In genomic region chr20:20821496-20822260, GRCh38 we compare ENCODE assay signal across 27 cellular contexts.
DNase-seq lines count a peak whose midpoint lies in the region; ATAC-seq, FAIRE-seq and TF ChIP-seq lines count a peak whose summit lies in the region.
"Had no signal": no experiment of that assay in that cellular context is flagged by ENCODE, and none has a peak within 500 bp of the region (broad histone marks: within the 10 kb centered on the region; RNA-seq: fewer than 3 reads in every experiment).

No MANE protein-coding gene starts in this region.

- H3K4me3 ChIP-seq in H1 (ENCODE audit: extremely low read depth in 1 of 4, insufficient read depth in 2 of 4, low read depth in 3 of 4, low read length in 4 of 4) = no peak overlapping the region
- H3K4me3 ChIP-seq in prostate gland = no peak overlapping the region
- H3K4me3 ChIP-seq: esophagus muscularis mucosa, hepatocyte, stomach, tibial artery had no signal

- no peaks in the 10 kb centered on the region for H3K79me1 ChIP-seq in H1 (ENCODE audit: low read depth, low read length)

- H2BK120ac ChIP-seq in H1 (replicated peaks; ENCODE audit: low read depth, low read length) = no peak overlapping the region

- CTCF ChIA-PET in H1 (lab: Charles Lee; ENCODE audit: partially characterized antibody) = interaction anchor here (0.7 to 10.9 kb wide), 9 partner anchors 9 to 227 kb away, joined by 3 to 128 read pairs (median 5); no protein-coding TSS in a partner anchor

- TF ChIP-seq CTCF in H1 (IDR thresholded peaks at IDR 0.05; ENCODE audit: control extremely low read depth in 1 of 3, insufficient read depth in 1 of 3, low read depth in 1 of 3, low read length in 3 of 3) = peak in 1 of 3 experiments; percentile 13; a peak in 1 of 4 replicates
- TF ChIP-seq CTCF in prostate gland (IDR thresholded peaks at IDR 0.05) = no peak

- H3K14ac ChIP-seq in H1 (ENCODE audit: insufficient read length) = no peak overlapping the region

- H3K23me2 ChIP-seq in H1 (ENCODE audit: low read depth, low read length) = no peaks in the 10 kb centered on the region

- H3K4me2 ChIP-seq in H1 (ENCODE audit: insufficient read depth in 1 of 2, low read depth in 2 of 2, low read length in 2 of 2) = peak overlapping the region in 1 of 2 experiments; percentile 43; a peak in 3 of 4 replicates
- H3K4me2 ChIP-seq: hepatocyte, KMS-11 had no signal

- H3K4ac ChIP-seq in H1 (replicated peaks; ENCODE audit: insufficient read length, low read depth, low read length) = no peak overlapping the region

- no peak overlapping the region for H3K23ac ChIP-seq in H1 (ENCODE audit: insufficient read length)

- H3K9me3 ChIP-seq in H1 (ENCODE audit: insufficient read depth in 2 of 2, low read depth in 1 of 2, low read length in 1 of 2) = no peaks in the 10 kb centered on the region
- H3K9me3 ChIP-seq in prostate gland = no peaks in the 10 kb centered on the region
- H3K9me3 ChIP-seq: esophagus muscularis mucosa, stomach, tibial artery had no signal

- DNase-seq in NCI-H526 (lab: John Stamatoyannopoulos, UW) (peak; percentile 38 to 51), NCI-H526 treated with DMSO at 0.1 percent for 48 hours (lab: John Stamatoyannopoulos, UW) (no peak), NCI-H146 treated with DMSO at 0.1 percent for 48 hours (lab: John Stamatoyannopoulos, UW; ENCODE audit: unreplicated experiment) (peak; percentile 53), H1 (ENCODE audit: low read depth in 1 of 2, low spot score in 2 of 2) (peak in 1 of 2 experiments; percentile 54), prostate gland (ENCODE audit: low spot score) (peak; percentile 14)
- no peak for DNase-seq in activated CD4-positive, alpha-beta T cell treated with anti-CD3 and anti-CD28 coated beads for 1 hour
- no peak for DNase-seq in activated naive CD4-positive, alpha-beta T cell treated with Interleukin-2 at 50 U/mL for 16 hours
- DNase-seq: activated CD4-positive, alpha-beta T cell treated with anti-CD3 and anti-CD28 coated beads for 48 hours; activated CD8-positive, alpha-beta memory T cell treated with anti-CD3 and anti-CD28 coated beads for 24 hours; activated effector memory CD4-positive, alpha-beta T cell treated with Interleukin-2 at 50 U/mL for 16 hours; CD8-positive, alpha-beta T cell; cortex of kidney; naive thymus-derived CD8-positive, alpha-beta T cell; NCI-H187 treated with DMSO at 0.1 percent for 48 hours; occipital lobe; stimulated activated CD4-positive, alpha-beta T cell treated with anti-CD3 and anti-CD28 coated beads, Interleukin-1b, Interleukin-23, amount 100 ng/mL, for 48 hours; stomach; tibial artery had no signal

- no peak overlapping the region for H3K18ac ChIP-seq in H1 (ENCODE audit: extremely low read depth, low read length)

- FAIRE-seq in H1 (lab: Jason Lieb, UNC) = peak; percentile 57
- FAIRE-seq: A204.1, astrocyte, frontal cortex, keratinocyte had no signal

- no peak overlapping the region for H3K9ac ChIP-seq in H1 (replicated peaks in 1 of 4; ENCODE audit: extremely low read depth in 1 of 4, low read depth in 3 of 4, low read length in 3 of 4)
- H3K9ac ChIP-seq: KMS-11 had no signal

- H2AFZ ChIP-seq in H1 (ENCODE audit: low read length) = no peak overlapping the region
- H2AFZ ChIP-seq: hepatocyte had no signal

- WGBS in H1 (ENCODE audit: extremely low coverage in 1 of 2, insufficient coverage in 1 of 2, insufficient read length in 1 of 2, insufficient replicate concordance in 2 of 2, low coverage in 1 of 2, low lambda C conversion rate in 2 of 2, missing lambda C conversion rate in 1 of 2), 2 experiments = 66% methylated on average over 12 of the region's 12 CpGs; no CpG with 5 or more reads in 1 of the 2 experiments
- 75% methylated on average over 12 of the region's 12 CpGs for WGBS in prostate gland

- no peak for TF ChIP-seq POLR2A in H1 (IDR thresholded peaks at IDR 0.05; ENCODE audit: control extremely low read depth in 1 of 2, low read depth in 2 of 2, low read length in 2 of 2)
- TF ChIP-seq POLR2A in prostate gland (IDR thresholded peaks at IDR 0.05) = no peak

- H2BK20ac ChIP-seq in H1 (ENCODE audit: low read length) = peak overlapping the region; percentile 40; the same call in 1 of the 2 replicates

- H3K27ac ChIP-seq in H1 (ENCODE audit: low read depth, low read length) = no peak overlapping the region
- H3K27ac ChIP-seq in prostate gland = no peak overlapping the region
- H3K27ac ChIP-seq: esophagus muscularis mucosa, hepatocyte, KMS-11, stomach, tibial artery had no signal

- no peak overlapping the region for H2BK5ac ChIP-seq in H1 (ENCODE audit: low read depth, low read length)

- peak overlapping the region; percentile 41; the same call in 1 of the 2 replicates for H2BK12ac ChIP-seq in H1 (ENCODE audit: low read depth, low read length)

- H2BK15ac ChIP-seq in H1 (ENCODE audit: low read length) = no peak overlapping the region; the same call in 1 of the 2 replicates

- no peak overlapping the region for H4K8ac ChIP-seq in H1 (ENCODE audit: extremely low read depth, insufficient read depth, low read length)

- no peaks in the 10 kb centered on the region for H3K79me2 ChIP-seq in H1 (ENCODE audit: control insufficient read depth in 1 of 2, insufficient read depth in 2 of 2, low read length in 2 of 2)
- H3K79me2 ChIP-seq: hepatocyte had no signal

- H3K27me3 ChIP-seq in H1 (replicated peaks in 1 of 4; ENCODE audit: control insufficient read depth in 3 of 4, extremely low read depth in 1 of 4, insufficient read depth in 3 of 4, low read length in 3 of 4) = peaks cover 0 to 2% (median 0%) of the 10 kb centered on the region in 4 experiments; a peak in 1 of 7 replicates
- no peaks in the 10 kb centered on the region for H3K27me3 ChIP-seq in prostate gland (replicated peaks; ENCODE audit: insufficient read depth)

- H4K5ac ChIP-seq in H1 (ENCODE audit: insufficient read length, low read depth, low read length) = no peak overlapping the region

- H3K36me3 ChIP-seq in H1 (ENCODE audit: control insufficient read depth in 2 of 4, insufficient read depth in 4 of 4, low read length in 3 of 4) (no peaks in the 10 kb centered on the region), prostate gland (no peaks in the 10 kb centered on the region)
- H3K36me3 ChIP-seq: esophagus muscularis mucosa, stomach, tibial artery had no signal

- H3K56ac ChIP-seq in H1 (replicated peaks; ENCODE audit: insufficient read length, low read depth, low read length) = no peak overlapping the region

- intact Hi-C loops in prostate gland (cut with DNase I) = loop anchor here (10.0 kb wide), 1 partner anchor 227 kb away; no protein-coding TSS in a partner anchor

- H4K91ac ChIP-seq in H1 (replicated peaks; ENCODE audit: insufficient read length, low read length) = no peak overlapping the region

- H2AK5ac ChIP-seq in H1 (ENCODE audit: low read depth, low read length) = no peak overlapping the region

- ATAC-seq in GM18861 (IDR thresholded peaks at IDR 0.05; ENCODE audit: unreplicated experiment) = no peak
- ATAC-seq: CD8-positive, alpha-beta T cell; HCT116; naive thymus-derived CD8-positive, alpha-beta T cell had no signal

- no peaks in the 10 kb centered on the region for H4K20me1 ChIP-seq in H1 (replicated peaks in 1 of 2; ENCODE audit: control insufficient read depth in 1 of 2, insufficient read depth in 2 of 2, low read length in 2 of 2)

- TF ChIP-seq EP300 in H1 (IDR thresholded peaks at IDR 0.05; ENCODE audit: borderline replicate concordance in 1 of 2, low read depth in 2 of 2, low read length in 2 of 2) = no peak

- POLR2A ChIA-PET in H1 (lab: Charles Lee; ENCODE audit: partially characterized antibody) = interaction anchor here (0.6 to 1.1 kb wide), 4 partner anchors 16 to 134 kb away, joined by 3 to 4 read pairs (median 3); partner anchors contain the start of gene RALGAPA2

- peaks cover 9 to 16% (median 12%) of the 10 kb centered on the region in 4 experiments; a peak in 6 of 7 replicates for H3K4me1 ChIP-seq in H1 (replicated peaks in 1 of 4; ENCODE audit: control insufficient read depth in 3 of 4, insufficient read depth in 4 of 4, low read length in 3 of 4)
- H3K4me1 ChIP-seq in prostate gland (replicated peaks) = no peaks in the 10 kb centered on the region

- TF ChIP-seq RAD21 in H1 (IDR thresholded peaks at IDR 0.05 in 1 of 2, conservative IDR thresholded peaks at IDR 0.05 in 1 of 2; ENCODE audit: low read depth in 2 of 2, low read length in 2 of 2) = 0 out of 4 replicates have a peak, but pooled peaks of 1 of the 2 experiments have one; percentile 9

TF ChIP-seq in H1, 55 proteins besides CTCF, POLR2A, EP300 and RAD21 (continues in another document):
- TF ChIP-seq SP2 (IDR thresholded peaks at IDR 0.05; ENCODE audit: low read length) = no peak
- TF ChIP-seq TBP (IDR thresholded peaks at IDR 0.05; ENCODE audit: low read depth, low read length) = no peak
- no peak for TF ChIP-seq YY1 (IDR thresholded peaks at IDR 0.05; ENCODE audit: low read depth, low read length)
- no peak for TF ChIP-seq CEBPB (IDR thresholded peaks at IDR 0.05; ENCODE audit: low read depth, low read length)
- TF ChIP-seq JUND (IDR thresholded peaks at IDR 0.05; ENCODE audit: low read length) = no peak
- peak; percentile 85 for TF ChIP-seq MAX (IDR thresholded peaks at IDR 0.05)
- no peak for TF ChIP-seq SP1 (IDR thresholded peaks at IDR 0.05; ENCODE audit: low read depth, low read length)
- no peak for TF ChIP-seq FOSL1 (IDR thresholded peaks at IDR 0.05; ENCODE audit: insufficient read depth, low read depth, low read length)
- no peak for TF ChIP-seq SAP30 (IDR thresholded peaks at IDR 0.05; ENCODE audit: insufficient read depth, insufficient replicate concordance, low read length)
- peak; percentile 80 for TF ChIP-seq TEAD4 (IDR thresholded peaks at IDR 0.05; ENCODE audit: low read depth, low read length)
- no peak for TF ChIP-seq ASH2L (IDR thresholded peaks at IDR 0.05; ENCODE audit: low read length)
- no peak for TF ChIP-seq CBX8 (IDR thresholded peaks at IDR 0.05; ENCODE audit: borderline replicate concordance, low read depth, low read length)
- TF ChIP-seq CREB1 (IDR thresholded peaks at IDR 0.05) = no peak
- peak; percentile 56 for TF ChIP-seq CTBP2 (IDR thresholded peaks at IDR 0.05; ENCODE audit: borderline replicate concordance, insufficient read depth, insufficient read length, low read length)
- no peak for TF ChIP-seq KDM5A (IDR thresholded peaks at IDR 0.05; ENCODE audit: low read length)
- TF ChIP-seq USF2 (IDR thresholded peaks at IDR 0.05; ENCODE audit: low read length) = peak; percentile 82
- no peak for TF ChIP-seq POU5F1 (IDR thresholded peaks at IDR 0.05; ENCODE audit: low read depth, low read length)

Comparison
In these comparisons a context has a peak if more than half of its experiments do, and no peak if none do; other contexts are left out.
1. DNase-seq: peak in NCI-H526 (2 of 2), NCI-H146 treated with DMSO at 0.1 percent for 48 hours (single experiment) and prostate gland (single experiment); none in NCI-H526 treated with DMSO at 0.1 percent for 48 hours (single experiment), activated CD4-positive, alpha-beta T cell treated with anti-CD3 and anti-CD28 coated beads for 1 hour (single experiment) and activated naive CD4-positive, alpha-beta T cell treated with Interleukin-2 at 50 U/mL for 16 hours (single experiment).